In genomic region chr2:196234672-196235071, GRCh38 we compare ENCODE assay signal across 8 cellular contexts.
DNase-seq lines count a peak whose midpoint lies in the region; ATAC-seq and FAIRE-seq lines count a peak whose summit lies in the region.

No MANE protein-coding gene starts in this region.

- H3K36me3 ChIP-seq in trophoblast cell (ENCODE audit: control insufficient read depth in 1 of 2, insufficient read depth in 2 of 2, low read length in 2 of 2), result no peaks in the 10 kb centered on the region

- H2BK5ac ChIP-seq in trophoblast cell (ENCODE audit: low read depth, low read length, poor library complexity), result no peak overlapping the region

- ATAC-seq in activated naive CD4-positive, alpha-beta T cell treated with anti-CD3 and anti-CD28 coated beads, Interleukin-2, amount 50 U/mL, for 72 hours, result peak; percentile 74 to 78
- ATAC-seq in HG02571 (IDR thresholded peaks at IDR 0.05; ENCODE audit: unreplicated experiment), result no peak
- ATAC-seq in HG03097 (IDR thresholded peaks at IDR 0.05; ENCODE audit: low FRiP score, unreplicated experiment), result no peak

- no peak overlapping the region for H3K4ac ChIP-seq in trophoblast cell (ENCODE audit: low read depth, low read length)

- FAIRE-seq in RCC 7860 (lab: Jason Lieb, UNC), result peak; percentile 97

- no peak overlapping the region for H3K9ac ChIP-seq in trophoblast cell (ENCODE audit: low read length)

- no peak overlapping the region for H2AK5ac ChIP-seq in trophoblast cell (ENCODE audit: low read length)

- no peak overlapping the region for H2AFZ ChIP-seq in trophoblast cell (ENCODE audit: insufficient read depth, low read length, poor library complexity)

- no peak overlapping the region for H2BK12ac ChIP-seq in trophoblast cell (ENCODE audit: low read length)

- no peak overlapping the region for H3K23ac ChIP-seq in trophoblast cell (ENCODE audit: low read length)

- H3K9me3 Mint-ChIP-seq in activated naive CD4-positive, alpha-beta T cell treated with anti-CD3 and anti-CD28 coated beads, Interleukin-2, amount 50 U/mL, for 72 hours, result no peaks in the 10 kb centered on the region

- no peak overlapping the region for H3K4me3 ChIP-seq in trophoblast cell (ENCODE audit: low read depth, low read length)

- DNase-seq in NK-92 treated with Interleukin-12 subunit alpha and Interleukin-12 subunit beta, amount 100 ng/mL, for 24 hours (lab: John Stamatoyannopoulos, UW), result peak; percentile 73
- DNase-seq in NK-92 (lab: John Stamatoyannopoulos, UW; ENCODE audit: unreplicated experiment) (no peak), RCC 7860 (ENCODE audit: low spot score) (peak; percentile 86), trophoblast cell (peak; percentile 39 to 56), G401 (ENCODE audit: low spot score) (no peak)
- DNase-seq in activated naive CD4-positive, alpha-beta T cell treated with anti-CD3 and anti-CD28 coated beads, Interleukin-2, amount 50 U/mL, for 72 hours (ENCODE audit: low spot score in 2 of 2), result peak in 1 of 2 donors; percentile 70

- H3K79me1 ChIP-seq in trophoblast cell (ENCODE audit: low read length), result peaks cover 2% of the 10 kb centered on the region

- WGBS in trophoblast cell (ENCODE audit: extremely low coverage, insufficient coverage, insufficient read length), result no CpG with 5 or more reads among the region's 4 CpGs

- H4K8ac ChIP-seq in trophoblast cell (ENCODE audit: low read depth, low read length), result no peak overlapping the region

- H4K12ac ChIP-seq in trophoblast cell (ENCODE audit: low read depth, low read length), result no peak overlapping the region

- no peak overlapping the region for H3K27ac ChIP-seq in trophoblast cell (ENCODE audit: low read depth, low read length)

- no peaks in the 10 kb centered on the region for H3K27me3 ChIP-seq in trophoblast cell (ENCODE audit: insufficient read depth, low read length)

- H3K18ac ChIP-seq in trophoblast cell (ENCODE audit: low read length), result no peak overlapping the region

- in situ Hi-C loops in G401 (cut with HindIII; ENCODE audit: low sequenced_read_pairs), result no loop called here

- no peak overlapping the region for H4K91ac ChIP-seq in trophoblast cell (ENCODE audit: low read depth, low read length)

- H2BK120ac ChIP-seq in trophoblast cell (ENCODE audit: insufficient read depth, low read length, poor library complexity), result no peak overlapping the region

- no peak overlapping the region for H3K4me2 ChIP-seq in trophoblast cell (ENCODE audit: low read length)

- H3K27ac Mint-ChIP-seq in activated naive CD4-positive, alpha-beta T cell treated with anti-CD3 and anti-CD28 coated beads, Interleukin-2, amount 50 U/mL, for 72 hours, result peak overlapping the region; percentile 98 to 99

- no peaks in the 10 kb centered on the region for H3K9me3 ChIP-seq in trophoblast cell (ENCODE audit: insufficient read depth, low read depth, low read length)

- no peak overlapping the region for H3K14ac ChIP-seq in trophoblast cell (ENCODE audit: low read length)

- peaks cover 2 to 4% of the 10 kb centered on the region in 2 experiments for H3K4me1 ChIP-seq in trophoblast cell (ENCODE audit: control insufficient read depth in 1 of 2, insufficient read depth in 2 of 2, low read length in 2 of 2)

- H3K36me3 Mint-ChIP-seq in activated naive CD4-positive, alpha-beta T cell treated with anti-CD3 and anti-CD28 coated beads, Interleukin-2, amount 50 U/mL, for 72 hours, result peaks cover 15 to 21% of the 10 kb centered on the region in 2 donors

- H3K79me2 ChIP-seq in trophoblast cell (ENCODE audit: control insufficient read depth, insufficient read depth, low read length, poor library complexity), result no peaks in the 10 kb centered on the region

Comparison
In these comparisons a context has a peak if more than half of its experiments do, and no peak if none do; other contexts are left out.
1. DNase-seq: peak in NK-92 treated with Interleukin-12 subunit alpha and Interleukin-12 subunit beta, amount 100 ng/mL, for 24 hours (single experiment), RCC 7860 (single experiment) and trophoblast cell (2 of 2); none in NK-92 (single experiment) and G401 (single experiment).
2. ATAC-seq: peak in activated naive CD4-positive, alpha-beta T cell treated with anti-CD3 and anti-CD28 coated beads, Interleukin-2, amount 50 U/mL, for 72 hours (2 of 2); none in HG02571 (single experiment) and HG03097 (single experiment).